In genomic region chr15:41892621-41893421, GRCh38 we compare ENCODE assay signal across 9 cellular contexts. TPM values are rescaled to one million over a fixed set of nuclear protein-coding genes. Genes with fewer than 3 reads are reported as not detected.
A peak's percentile ranks its signal among the peaks of the same experiment; 100 is the strongest.
DNase-seq lines count a peak whose midpoint lies in the region; ATAC-seq and TF ChIP-seq lines count a peak whose summit lies in the region.
"Had no signal": no experiment of that assay in that cellular context is flagged by ENCODE, and none has a peak within 500 bp of the region (broad histone marks: within the 10 kb centered on the region; RNA-seq: fewer than 3 reads in every experiment).

No MANE protein-coding gene starts in this region.

- intact Hi-C loops in right cardiac atrium (cut with DNase I): no loop called here
- intact Hi-C loops in testis (cut with DNase I; ENCODE audit: low total_unique reads): no loop called here

- H3K4me1 ChIP-seq in right cardiac atrium (ENCODE audit: control insufficient read depth, insufficient read depth, low read length) (peaks cover 10% of the 10 kb centered on the region), testis (peaks cover 12% of the 10 kb centered on the region)

- peak overlapping the region; percentile 75 for H3K27ac Mint-ChIP-seq in activated CD4-positive, alpha-beta memory T cell treated with anti-CD3 and anti-CD28 coated beads, Interleukin-2, amount 10 ng/mL, durations not matched to agents 7 days and 5 days

- ATAC-seq in right cardiac atrium (peak; percentile 64 to 75), HG02759 (IDR thresholded peaks at IDR 0.05; ENCODE audit: unreplicated experiment) (no peak)

- peak overlapping the region; percentile 48 for H3K4me3 Mint-ChIP-seq in activated CD4-positive, alpha-beta memory T cell treated with anti-CD3 and anti-CD28 coated beads, Interleukin-2, amount 10 ng/mL, durations not matched to agents 7 days and 5 days

- H3K27ac ChIP-seq in right cardiac atrium (ENCODE audit: low read length): peak overlapping the region; percentile 59
- no peak overlapping the region for H3K27ac ChIP-seq in testis

- no peak for TF ChIP-seq POLR2A in testis (IDR thresholded peaks at IDR 0.05)

- no peaks in the 10 kb centered on the region for H3K27me3 ChIP-seq in right cardiac atrium (ENCODE audit: control insufficient read depth, insufficient read depth)
- H3K27me3 ChIP-seq in testis: no peaks in the 10 kb centered on the region

- H3K9me3 ChIP-seq in right cardiac atrium (ENCODE audit: control insufficient read depth, low read length): no peaks in the 10 kb centered on the region
- H3K9me3 ChIP-seq in testis: no peaks in the 10 kb centered on the region

- DNase-seq in activated gamma-delta T cell treated with Interleukin-2 at 50 U/mL for 16 hours (peak; percentile 33), activated gamma-delta T cell (lab: John Stamatoyannopoulos, UW) (no peak), right cardiac atrium (peak; percentile 71 to 89 (median 89)), testis (peak; percentile 56), LoVo (ENCODE audit: low spot score) (no peak), GM19240 (ENCODE audit: insufficient read length, low spot score) (no peak)
- peak; percentile 28 for DNase-seq in activated CD4-positive, alpha-beta memory T cell treated with anti-CD3 and anti-CD28 coated beads, Interleukin-2, amount 10 ng/mL, durations not matched to agents 7 days and 5 days
- DNase-seq: NCI-H226 had no signal

- H3K36me3 ChIP-seq in testis (ENCODE audit: low read depth, missing control alignments): no peaks in the 10 kb centered on the region

- no peak for TF ChIP-seq CTCF in testis (IDR thresholded peaks at IDR 0.05)

- H3K36me3 Mint-ChIP-seq in activated CD4-positive, alpha-beta memory T cell treated with anti-CD3 and anti-CD28 coated beads, Interleukin-2, amount 10 ng/mL, durations not matched to agents 7 days and 5 days (ENCODE audit: low read depth): peaks cover 26% of the 10 kb centered on the region

- H3K4me1 Mint-ChIP-seq in activated CD4-positive, alpha-beta memory T cell treated with anti-CD3 and anti-CD28 coated beads, Interleukin-2, amount 10 ng/mL, durations not matched to agents 7 days and 5 days: peaks cover 68% of the 10 kb centered on the region

- H3K27me3 Mint-ChIP-seq in activated CD4-positive, alpha-beta memory T cell treated with anti-CD3 and anti-CD28 coated beads, Interleukin-2, amount 10 ng/mL, durations not matched to agents 7 days and 5 days: no peaks in the 10 kb centered on the region

- H3K4me3 ChIP-seq in right cardiac atrium (ENCODE audit: low read length): peak overlapping the region; percentile 15
- no peak overlapping the region for H3K4me3 ChIP-seq in testis

- H3K9me3 Mint-ChIP-seq in activated CD4-positive, alpha-beta memory T cell treated with anti-CD3 and anti-CD28 coated beads, Interleukin-2, amount 10 ng/mL, durations not matched to agents 7 days and 5 days: no peaks in the 10 kb centered on the region

- POLR2A ChIA-PET in activated CD4-positive, alpha-beta memory T cell treated with anti-CD3 and anti-CD28 coated beads, Interleukin-2, amount 10 ng/mL, durations not matched to agents 7 days and 5 days (lab: Charles Lee): interaction anchor here (0.7 to 1.7 kb wide), 5 partner anchors 12 to 44 kb away, joined by 3 to 9 read pairs (median 4); no protein-coding TSS in a partner anchor

- CTCF ChIA-PET in activated CD4-positive, alpha-beta memory T cell treated with anti-CD3 and anti-CD28 coated beads, Interleukin-2, amount 10 ng/mL, durations not matched to agents 7 days and 5 days (lab: Charles Lee): interaction anchor here (1.6 to 2.2 kb wide), 4 partner anchors 10 to 119 kb away, joined by 5 to 16 read pairs (median 8); partner anchors contain the start of gene MAPKBP1

- 67% methylated on average over 22 of the region's 22 CpGs for WGBS in right cardiac atrium
- 69 to 81% methylated on average over 2 to 22 of the region's 22 CpGs for WGBS in testis, 2 donors

RNA-seq across cellular contexts. Expression of gene SPTBN5, which starts 1.0 kb away (rescaled TPM):
- 1 to 10 TPM; 1.5 to 1.6 TPM for total RNA-seq in activated CD4-positive, alpha-beta memory T cell treated with anti-CD3 and anti-CD28 coated beads, Interleukin-2, amount 10 ng/mL, durations not matched to agents 7 days and 5 days
- total RNA-seq in right cardiac atrium (1 to 10 TPM; 1.7 to 4.3 (median 3.8) TPM), testis (1 to 10 TPM; 1.4 to 3.1 TPM)
- polyA plus RNA-seq in right cardiac atrium (2.3 TPM), testis (ENCODE audit: insufficient read depth, low read depth, low replicate concordance) (1.4 TPM)

RNA-seq across cellular contexts. Expression of gene PLA2G4B, which starts 54.2 kb away (rescaled TPM):
- total RNA-seq in activated CD4-positive, alpha-beta memory T cell treated with anti-CD3 and anti-CD28 coated beads, Interleukin-2, amount 10 ng/mL, durations not matched to agents 7 days and 5 days: 1 to 10 TPM; 6.0 to 6.8 TPM
- 1 to 10 TPM; 1.8 to 7.1 (median 5.8) TPM for total RNA-seq in right cardiac atrium
- polyA plus RNA-seq in right cardiac atrium: 3.9 TPM
- 10 to 100 TPM; 16.4 to 16.6 TPM for total RNA-seq in testis
- 7.4 TPM for polyA plus RNA-seq in testis (ENCODE audit: insufficient read depth, low read depth, low replicate concordance)

Comparison
In these comparisons a context has a peak if more than half of its experiments do, and no peak if none do; other contexts are left out.
1. DNase-seq: peak in activated gamma-delta T cell treated with Interleukin-2 at 50 U/mL for 16 hours (single experiment), activated CD4-positive, alpha-beta memory T cell treated with anti-CD3 and anti-CD28 coated beads, Interleukin-2, amount 10 ng/mL, durations not matched to agents 7 days and 5 days (single experiment), right cardiac atrium (3 of 3) and testis (single experiment); none in activated gamma-delta T cell (single experiment), LoVo (single experiment) and GM19240 (single experiment).